ENCODE assay signal across 8 cellular contexts in the genomic region with DNA sequence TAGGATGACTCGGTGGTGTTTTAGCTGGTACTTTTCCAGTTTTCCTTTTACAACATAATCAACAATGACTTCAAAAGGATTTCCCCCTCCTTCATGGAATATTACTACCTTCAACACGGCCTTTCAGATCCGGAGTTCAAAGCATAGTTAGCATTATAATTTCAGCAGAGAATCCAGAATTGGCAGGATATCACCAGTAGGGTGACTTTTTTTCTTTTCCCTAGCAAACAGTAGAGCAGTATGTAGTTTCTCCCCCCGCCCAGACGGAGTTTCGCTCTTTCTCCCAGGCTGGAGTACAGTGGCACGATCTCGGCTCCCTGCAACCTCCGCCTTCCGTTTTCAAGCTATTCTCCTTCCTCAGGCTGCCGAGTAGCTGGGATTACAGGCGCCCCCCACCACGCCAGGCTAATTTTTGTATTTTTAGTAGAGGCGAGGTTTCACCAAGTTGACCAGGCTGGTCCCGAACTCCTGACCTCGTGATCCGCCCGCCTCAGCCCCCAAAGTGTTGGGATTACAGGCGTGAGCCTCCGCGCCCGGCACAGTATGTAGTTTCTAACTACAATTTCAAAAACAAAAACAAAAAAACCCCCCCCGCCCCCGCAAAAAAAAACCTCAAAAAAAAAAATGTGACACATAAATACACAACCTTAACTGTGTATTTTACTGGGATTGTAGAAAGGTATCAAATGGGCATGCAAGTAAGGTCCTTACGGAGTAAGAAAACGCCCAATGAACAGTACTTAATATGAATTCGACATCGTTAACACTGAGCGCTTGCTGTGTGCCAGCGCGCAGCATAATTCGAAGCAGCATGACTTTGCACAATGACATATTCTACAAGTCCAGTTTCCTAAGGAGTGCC. TPM values are rescaled to one million over a fixed set of nuclear protein-coding genes. Genes with fewer than 3 reads are reported as not detected.
A peak's percentile ranks its signal among the peaks of the same experiment; 100 is the strongest.
DNase-seq lines count a peak whose midpoint lies in the region; ATAC-seq and TF ChIP-seq lines count a peak whose summit lies in the region.

No MANE protein-coding gene starts in this region.

- DNase-seq in CD1c-positive myeloid dendritic cell (ENCODE audit: extremely low spot score) (peak; percentile 81), NCI-H1092 (lab: John Stamatoyannopoulos, UW) (peak; percentile 69), SW480 (ENCODE audit: low spot score) (peak; percentile 98), heart right ventricle (peak; percentile 45 to 64), posterior cingulate gyrus (peak in 7 of 10 donors; percentile 33 to 92 (median 54))

- no peaks in the 10 kb centered on the region for H3K9me3 ChIP-seq in heart right ventricle

- H3K27ac ChIP-seq in adipose tissue (ENCODE audit: low read depth, low read length) (peak overlapping the region; percentile 28), heart right ventricle (peak overlapping the region; percentile 96 to 100 (median 99))

- intact Hi-C loops in heart right ventricle (cut with DNase I) (loop anchor here in 8 of 10 donors (1.0 to 10.0 kb wide), 8 partner anchors 29 to 211 kb away; partner anchors contain the start of genes DESI2 (in 2 of the 8) and HNRNPU (in 1 of the 8)), posterior cingulate gyrus (cut with DNase I) (loop anchor here (2.0 to 10.0 kb wide), 2 partner anchors 179 to 209 kb away; partner anchors contain the start of gene DESI2)

- H3K36me3 ChIP-seq in heart right ventricle: peaks cover 0 to 13% (median 0%) of the 10 kb centered on the region in 9 donors

- TF ChIP-seq CTCF in heart right ventricle (IDR thresholded peaks at IDR 0.05): peak in 5 of 9 donors; percentile 22 to 33 (median 23)

- peak overlapping the region; percentile 49 to 90 (median 76) for H3K4me3 ChIP-seq in heart right ventricle

- peaks cover 0 to 36% (median 30%) of the 10 kb centered on the region in 9 donors for H3K4me1 ChIP-seq in heart right ventricle

- ATAC-seq in GM21381 (IDR thresholded peaks at IDR 0.05; ENCODE audit: unreplicated experiment): peak; percentile 13
- peak; percentile 1 to 57 (median 38) for ATAC-seq in heart right ventricle
- ATAC-seq in HG03442 (IDR thresholded peaks at IDR 0.05; ENCODE audit: unreplicated experiment): no peak

- no peaks in the 10 kb centered on the region for H3K27me3 ChIP-seq in heart right ventricle

- 0 to 1% (median 0%) methylated on average over 32 of the region's 32 CpGs for WGBS in adipose tissue, 3 donors
- 2 to 5% methylated on average over 32 of the region's 32 CpGs for WGBS in heart right ventricle, 2 donors

RNA-seq across cellular contexts. Expression of gene COX20, which starts 1.5 kb away (rescaled TPM):
- polyA plus RNA-seq in adipose tissue (10 to 100 TPM; 22.7 to 68.7 (median 29.9) TPM), heart right ventricle (100 to 1,000 TPM in 1 of 2 donors, 10 to 100 TPM in 1; 59.1 to 139 TPM)
- total RNA-seq in heart right ventricle: 10 to 100 TPM; 56.6 to 94.1 (median 64.4) TPM

RNA-seq across cellular contexts. Expression of gene HNRNPU, which starts 30.4 kb away (rescaled TPM):
- polyA plus RNA-seq in adipose tissue (100 to 1,000 TPM in 2 of 3 donors, 10 to 100 TPM in 1; 92.2 to 196 (median 185) TPM), heart right ventricle (100 to 1,000 TPM in 1 of 2 donors, 10 to 100 TPM in 1; 91.0 to 107 TPM)
- 100 to 1,000 TPM; 158 to 200 (median 175) TPM for total RNA-seq in heart right ventricle
